1 cellular context compared by ENCODE assay signal in the genomic region with DNA sequence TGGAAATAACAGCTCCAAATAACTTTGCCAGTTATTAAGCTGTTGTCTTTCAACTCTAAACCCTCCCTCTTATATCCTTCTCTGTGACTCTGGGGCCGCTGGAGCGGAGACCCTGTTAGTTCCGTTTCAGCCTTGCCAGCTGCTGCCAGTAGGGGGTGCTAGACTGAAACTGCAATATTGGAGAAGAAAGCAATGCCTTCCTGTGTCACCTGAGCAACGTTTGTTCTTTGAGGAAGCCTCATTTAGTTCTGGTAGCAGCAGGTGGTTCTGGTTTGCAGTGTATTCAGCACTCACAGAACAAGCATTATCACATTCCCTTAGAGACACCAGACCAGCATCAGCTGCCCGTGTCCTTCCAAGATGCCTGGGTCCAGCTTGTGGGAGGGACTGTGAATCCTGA.
TF ChIP-seq lines count a peak whose summit lies in the region.

No MANE protein-coding gene starts in this region.

TF ChIP-seq in H1, 55 proteins besides CTCF, POLR2A, EP300 and RAD21:
- TF ChIP-seq SP2 (IDR thresholded peaks at IDR 0.05; ENCODE audit: low read length) (no peak), ASH2L (IDR thresholded peaks at IDR 0.05; ENCODE audit: low read length) (no peak), CREB1 (IDR thresholded peaks at IDR 0.05) (no peak), HDAC6 (IDR thresholded peaks at IDR 0.05; ENCODE audit: low read depth, low read length) (no peak), CEBPB (IDR thresholded peaks at IDR 0.05; ENCODE audit: low read depth, low read length) (no peak), HDAC2 (IDR thresholded peaks at IDR 0.05; ENCODE audit: borderline replicate concordance in 1 of 2, low read depth in 2 of 2, low read length in 2 of 2) (no peak), PHF8 (conservative IDR thresholded peaks at IDR 0.05; ENCODE audit: low read depth, low read length) (no peak)
- TF ChIP-seq, protein P1, sequence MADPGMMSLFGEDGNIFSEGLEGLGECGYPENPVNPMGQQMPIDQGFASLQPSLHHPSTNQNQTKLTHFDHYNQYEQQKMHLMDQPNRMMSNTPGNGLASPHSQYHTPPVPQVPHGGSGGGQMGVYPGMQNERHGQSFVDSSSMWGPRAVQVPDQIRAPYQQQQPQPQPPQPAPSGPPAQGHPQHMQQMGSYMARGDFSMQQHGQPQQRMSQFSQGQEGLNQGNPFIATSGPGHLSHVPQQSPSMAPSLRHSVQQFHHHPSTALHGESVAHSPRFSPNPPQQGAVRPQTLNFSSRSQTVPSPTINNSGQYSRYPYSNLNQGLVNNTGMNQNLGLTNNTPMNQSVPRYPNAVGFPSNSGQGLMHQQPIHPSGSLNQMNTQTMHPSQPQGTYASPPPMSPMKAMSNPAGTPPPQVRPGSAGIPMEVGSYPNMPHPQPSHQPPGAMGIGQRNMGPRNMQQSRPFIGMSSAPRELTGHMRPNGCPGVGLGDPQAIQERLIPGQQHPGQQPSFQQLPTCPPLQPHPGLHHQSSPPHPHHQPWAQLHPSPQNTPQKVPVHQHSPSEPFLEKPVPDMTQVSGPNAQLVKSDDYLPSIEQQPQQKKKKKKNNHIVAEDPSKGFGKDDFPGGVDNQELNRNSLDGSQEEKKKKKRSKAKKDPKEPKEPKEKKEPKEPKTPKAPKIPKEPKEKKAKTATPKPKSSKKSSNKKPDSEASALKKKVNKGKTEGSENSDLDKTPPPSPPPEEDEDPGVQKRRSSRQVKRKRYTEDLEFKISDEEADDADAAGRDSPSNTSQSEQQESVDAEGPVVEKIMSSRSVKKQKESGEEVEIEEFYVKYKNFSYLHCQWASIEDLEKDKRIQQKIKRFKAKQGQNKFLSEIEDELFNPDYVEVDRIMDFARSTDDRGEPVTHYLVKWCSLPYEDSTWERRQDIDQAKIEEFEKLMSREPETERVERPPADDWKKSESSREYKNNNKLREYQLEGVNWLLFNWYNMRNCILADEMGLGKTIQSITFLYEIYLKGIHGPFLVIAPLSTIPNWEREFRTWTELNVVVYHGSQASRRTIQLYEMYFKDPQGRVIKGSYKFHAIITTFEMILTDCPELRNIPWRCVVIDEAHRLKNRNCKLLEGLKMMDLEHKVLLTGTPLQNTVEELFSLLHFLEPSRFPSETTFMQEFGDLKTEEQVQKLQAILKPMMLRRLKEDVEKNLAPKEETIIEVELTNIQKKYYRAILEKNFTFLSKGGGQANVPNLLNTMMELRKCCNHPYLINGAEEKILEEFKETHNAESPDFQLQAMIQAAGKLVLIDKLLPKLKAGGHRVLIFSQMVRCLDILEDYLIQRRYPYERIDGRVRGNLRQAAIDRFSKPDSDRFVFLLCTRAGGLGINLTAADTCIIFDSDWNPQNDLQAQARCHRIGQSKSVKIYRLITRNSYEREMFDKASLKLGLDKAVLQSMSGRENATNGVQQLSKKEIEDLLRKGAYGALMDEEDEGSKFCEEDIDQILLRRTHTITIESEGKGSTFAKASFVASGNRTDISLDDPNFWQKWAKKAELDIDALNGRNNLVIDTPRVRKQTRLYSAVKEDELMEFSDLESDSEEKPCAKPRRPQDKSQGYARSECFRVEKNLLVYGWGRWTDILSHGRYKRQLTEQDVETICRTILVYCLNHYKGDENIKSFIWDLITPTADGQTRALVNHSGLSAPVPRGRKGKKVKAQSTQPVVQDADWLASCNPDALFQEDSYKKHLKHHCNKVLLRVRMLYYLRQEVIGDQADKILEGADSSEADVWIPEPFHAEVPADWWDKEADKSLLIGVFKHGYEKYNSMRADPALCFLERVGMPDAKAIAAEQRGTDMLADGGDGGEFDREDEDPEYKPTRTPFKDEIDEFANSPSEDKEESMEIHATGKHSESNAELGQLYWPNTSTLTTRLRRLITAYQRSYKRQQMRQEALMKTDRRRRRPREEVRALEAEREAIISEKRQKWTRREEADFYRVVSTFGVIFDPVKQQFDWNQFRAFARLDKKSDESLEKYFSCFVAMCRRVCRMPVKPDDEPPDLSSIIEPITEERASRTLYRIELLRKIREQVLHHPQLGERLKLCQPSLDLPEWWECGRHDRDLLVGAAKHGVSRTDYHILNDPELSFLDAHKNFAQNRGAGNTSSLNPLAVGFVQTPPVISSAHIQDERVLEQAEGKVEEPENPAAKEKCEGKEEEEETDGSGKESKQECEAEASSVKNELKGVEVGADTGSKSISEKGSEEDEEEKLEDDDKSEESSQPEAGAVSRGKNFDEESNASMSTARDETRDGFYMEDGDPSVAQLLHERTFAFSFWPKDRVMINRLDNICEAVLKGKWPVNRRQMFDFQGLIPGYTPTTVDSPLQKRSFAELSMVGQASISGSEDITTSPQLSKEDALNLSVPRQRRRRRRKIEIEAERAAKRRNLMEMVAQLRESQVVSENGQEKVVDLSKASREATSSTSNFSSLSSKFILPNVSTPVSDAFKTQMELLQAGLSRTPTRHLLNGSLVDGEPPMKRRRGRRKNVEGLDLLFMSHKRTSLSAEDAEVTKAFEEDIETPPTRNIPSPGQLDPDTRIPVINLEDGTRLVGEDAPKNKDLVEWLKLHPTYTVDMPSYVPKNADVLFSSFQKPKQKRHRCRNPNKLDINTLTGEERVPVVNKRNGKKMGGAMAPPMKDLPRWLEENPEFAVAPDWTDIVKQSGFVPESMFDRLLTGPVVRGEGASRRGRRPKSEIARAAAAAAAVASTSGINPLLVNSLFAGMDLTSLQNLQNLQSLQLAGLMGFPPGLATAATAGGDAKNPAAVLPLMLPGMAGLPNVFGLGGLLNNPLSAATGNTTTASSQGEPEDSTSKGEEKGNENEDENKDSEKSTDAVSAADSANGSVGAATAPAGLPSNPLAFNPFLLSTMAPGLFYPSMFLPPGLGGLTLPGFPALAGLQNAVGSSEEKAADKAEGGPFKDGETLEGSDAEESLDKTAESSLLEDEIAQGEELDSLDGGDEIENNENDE (IDR thresholded peaks at IDR 0.05; ENCODE audit: insufficient replicate concordance, low read length), result no peak
- TF ChIP-seq, protein P2, sequence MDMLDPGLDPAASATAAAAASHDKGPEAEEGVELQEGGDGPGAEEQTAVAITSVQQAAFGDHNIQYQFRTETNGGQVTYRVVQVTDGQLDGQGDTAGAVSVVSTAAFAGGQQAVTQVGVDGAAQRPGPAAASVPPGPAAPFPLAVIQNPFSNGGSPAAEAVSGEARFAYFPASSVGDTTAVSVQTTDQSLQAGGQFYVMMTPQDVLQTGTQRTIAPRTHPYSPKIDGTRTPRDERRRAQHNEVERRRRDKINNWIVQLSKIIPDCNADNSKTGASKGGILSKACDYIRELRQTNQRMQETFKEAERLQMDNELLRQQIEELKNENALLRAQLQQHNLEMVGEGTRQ (IDR thresholded peaks at IDR 0.05; ENCODE audit: low read length), result no peak
